Comparison of ENCODE assay signal across 22 cellular contexts in the genomic region with DNA sequence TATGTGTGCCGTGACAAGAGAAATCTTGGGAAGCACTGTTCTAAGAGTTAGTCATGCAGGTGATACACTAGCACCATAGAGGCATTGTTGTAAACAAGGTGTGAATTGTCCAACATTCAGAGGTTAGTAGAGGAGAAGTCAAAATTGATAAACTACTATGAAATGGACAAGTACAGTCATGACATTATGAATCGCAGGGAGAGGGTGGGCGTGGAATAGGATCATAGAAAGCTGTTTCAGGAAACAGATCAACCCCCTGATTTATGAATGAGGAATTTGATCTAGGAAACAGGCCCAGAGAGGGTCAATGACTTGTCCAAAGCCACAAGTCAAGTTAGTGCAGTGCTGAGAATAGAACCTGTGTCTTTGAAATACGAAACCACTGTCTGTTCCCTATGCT. TPM values are rescaled to one million over a fixed set of nuclear protein-coding genes. Genes with fewer than 3 reads are reported as not detected.
A peak's percentile ranks its signal among the peaks of the same experiment; 100 is the strongest.
DNase-seq lines count a peak whose midpoint lies in the region; ATAC-seq, FAIRE-seq and TF ChIP-seq lines count a peak whose summit lies in the region.
"Had no signal": no experiment of that assay in that cellular context is flagged by ENCODE, and none has a peak within 500 bp of the region (broad histone marks: within the 10 kb centered on the region; RNA-seq: fewer than 3 reads in every experiment).

No MANE protein-coding gene starts in this region.

- H3K4me1 Mint-ChIP-seq in HFFc6 (ENCODE audit: low read depth) (peaks cover 27% of the 10 kb centered on the region), astrocyte (ENCODE audit: low read depth, unreplicated experiment) (no peaks in the 10 kb centered on the region), endodermal cell (peaks cover 8% of the 10 kb centered on the region)

- no peaks in the 10 kb centered on the region for H4K20me1 ChIP-seq in astrocyte (ENCODE audit: insufficient read depth, low read length)
- H4K20me1 ChIP-seq: BLaER1 had no signal

- no peaks in the 10 kb centered on the region for H3K9me3 Mint-ChIP-seq in HFFc6
- no peaks in the 10 kb centered on the region for H3K9me3 Mint-ChIP-seq in astrocyte (ENCODE audit: unreplicated experiment)
- H3K9me3 Mint-ChIP-seq in endodermal cell = no peaks in the 10 kb centered on the region
- H3K9me3 Mint-ChIP-seq: CD8-positive, alpha-beta T cell had no signal

- no peak overlapping the region for H2AFZ ChIP-seq in astrocyte (ENCODE audit: low read depth, low read length)

- H3K27ac Mint-ChIP-seq in HFFc6 (peak overlapping the region; percentile 24; the same call in 1 of the 2 replicates), astrocyte (ENCODE audit: unreplicated experiment) (no peak overlapping the region), endodermal cell (no peak overlapping the region)
- H3K27ac Mint-ChIP-seq: CD8-positive, alpha-beta T cell had no signal

- no peaks in the 10 kb centered on the region for H3K27me3 ChIP-seq in astrocyte (ENCODE audit: insufficient read depth, low read length)
- no peaks in the 10 kb centered on the region for H3K27me3 ChIP-seq in endodermal cell (ENCODE audit: control insufficient read depth, insufficient read depth, low read length, poor library complexity, severe bottlenecking)
- H3K27me3 ChIP-seq: BLaER1 had no signal

- H3K36me3 ChIP-seq in astrocyte (ENCODE audit: insufficient read depth, low read length) (peaks cover 55% of the 10 kb centered on the region), endodermal cell (ENCODE audit: control insufficient read depth, insufficient read depth, low read length) (peaks cover 76% of the 10 kb centered on the region)

- FAIRE-seq in astrocyte (lab: Jason Lieb, UNC) = no peak
- FAIRE-seq: A204.1, D721Med, GM12878, H1 had no signal

- H3K27ac ChIP-seq in astrocyte (ENCODE audit: low read depth, low read length) = no peak overlapping the region
- no peak overlapping the region for H3K27ac ChIP-seq in endodermal cell (ENCODE audit: low read depth, low read length)
- H3K27ac ChIP-seq: BLaER1 had no signal

- H3K4me3 ChIP-seq in astrocyte (ENCODE audit: insufficient read depth, low read depth, low read length) (no peak overlapping the region), endodermal cell (ENCODE audit: low read length) (no peak overlapping the region)
- H3K4me3 ChIP-seq: BLaER1, GM12878 had no signal

- TF ChIP-seq CTCF in HFFc6 (IDR thresholded peaks at IDR 0.05) (no peak), astrocyte (IDR thresholded peaks at IDR 0.05; ENCODE audit: insufficient read depth, low read depth, low read length) (no peak), endodermal cell (conservative IDR thresholded peaks at IDR 0.05) (no peak)

- peaks cover 55% of the 10 kb centered on the region for H3K36me3 Mint-ChIP-seq in HFFc6 (ENCODE audit: low read depth)
- peaks cover 35% of the 10 kb centered on the region for H3K36me3 Mint-ChIP-seq in astrocyte (ENCODE audit: low read depth, unreplicated experiment)
- peaks cover 43% of the 10 kb centered on the region for H3K36me3 Mint-ChIP-seq in endodermal cell (ENCODE audit: low read depth)

- no peak overlapping the region for H3K4me2 ChIP-seq in astrocyte (ENCODE audit: low read length)
- H3K4me2 ChIP-seq: BLaER1 had no signal

- WGBS in endodermal cell (ENCODE audit: insufficient coverage in 1 of 2, insufficient read length in 1 of 2), 2 experiments = 95 to 100% methylated on average over 4 of the region's 4 CpGs

- H3K4me1 ChIP-seq in astrocyte (ENCODE audit: insufficient read depth, low read length) = no peaks in the 10 kb centered on the region
- H3K4me1 ChIP-seq in endodermal cell (ENCODE audit: control insufficient read depth, insufficient read depth, low read length) = no peaks in the 10 kb centered on the region
- H3K4me1 ChIP-seq: BLaER1 had no signal

- peaks cover 6% of the 10 kb centered on the region for H3K27me3 Mint-ChIP-seq in HFFc6 (ENCODE audit: insufficient read depth)
- H3K27me3 Mint-ChIP-seq in astrocyte (ENCODE audit: low read depth, unreplicated experiment) = no peaks in the 10 kb centered on the region
- no peaks in the 10 kb centered on the region for H3K27me3 Mint-ChIP-seq in endodermal cell (ENCODE audit: insufficient read depth)

- no peaks in the 10 kb centered on the region for H3K79me2 ChIP-seq in astrocyte (ENCODE audit: insufficient read depth, low read length)

- DNase-seq in EH (ENCODE audit: low read depth) (peak; percentile 15), HFFc6 (no peak), astrocyte (ENCODE audit: low read depth) (peak; percentile 12), fibroblast of peridontal ligament (ENCODE audit: extremely low read depth) (peak; percentile 16), endodermal cell (no peak), GM19240 (ENCODE audit: insufficient read length, low spot score) (no peak), NCI-H774 (lab: John Stamatoyannopoulos, UW) (no peak)
- DNase-seq: CD8-positive, alpha-beta T cell; DMS79; GDM1; NCI-H1417; NCI-H1930; NCI-H2171 treated with DMSO at 0.1 percent for 48 hours; NCI-H446 treated with DMSO at 0.1 percent for 48 hours; NCI-H82 had no signal

- H3K4me3 Mint-ChIP-seq in HFFc6 = no peak overlapping the region
- no peak overlapping the region for H3K4me3 Mint-ChIP-seq in astrocyte (ENCODE audit: unreplicated experiment)
- no peak overlapping the region for H3K4me3 Mint-ChIP-seq in endodermal cell
- H3K4me3 Mint-ChIP-seq: CD8-positive, alpha-beta T cell had no signal

- H3K9me3 ChIP-seq in astrocyte (ENCODE audit: insufficient read depth, low read depth, low read length) = no peaks in the 10 kb centered on the region
- no peaks in the 10 kb centered on the region for H3K9me3 ChIP-seq in endodermal cell (ENCODE audit: control insufficient read depth, low read length)
- H3K9me3 ChIP-seq: BLaER1 had no signal

- ATAC-seq in HG03342 (IDR thresholded peaks at IDR 0.05; ENCODE audit: unreplicated experiment) = no peak
- ATAC-seq: CD8-positive, alpha-beta T cell; GM12878; Right ventricle myocardium inferior had no signal

- H3K9ac ChIP-seq in astrocyte (ENCODE audit: low read length) (no peak overlapping the region), endodermal cell (ENCODE audit: extremely low read depth, low read length, poor library complexity, severe bottlenecking) (no peak overlapping the region)
- H3K9ac ChIP-seq: BLaER1 had no signal

RNA-seq across cellular contexts. Expression of a gene that starts 58.5 kb away (rescaled TPM):
- total RNA-seq in HFFc6 (2021; fragmentation: NEBNext Ultra II Directional; extraction: Animal tissue kit (Norgen Biotek cat#: 25700)) = not detected
- total RNA-seq in astrocyte (not detected in 2 replicates), endodermal cell (under 1 TPM in 1 of 2 donors, not detected in 1; 0.15 TPM)
- not detected for polyA plus RNA-seq in endodermal cell (2013, experiment 1 of 2)
- not detected for polyA plus RNA-seq in endodermal cell (2013, experiment 2 of 2)
- polyA plus RNA-seq: H1 had no signal

Comparison
In these comparisons a context has a peak if more than half of its experiments do, and no peak if none do; other contexts are left out.
1. DNase-seq: peak in EH (single experiment), astrocyte (single experiment) and fibroblast of peridontal ligament (single experiment); none in HFFc6 (single experiment), endodermal cell (single experiment), GM19240 (single experiment) and NCI-H774 (single experiment).